ENCODE assay signal across 1 cellular context in genomic region chr17:2710804-2711607, GRCh38.
TF ChIP-seq lines count a peak whose summit lies in the region.

No MANE protein-coding gene starts in this region.

TF ChIP-seq in K562, 482 proteins besides CTCF, POLR2A, EP300 and RAD21 (continued from another document):
- TF ChIP-seq, protein P1, sequence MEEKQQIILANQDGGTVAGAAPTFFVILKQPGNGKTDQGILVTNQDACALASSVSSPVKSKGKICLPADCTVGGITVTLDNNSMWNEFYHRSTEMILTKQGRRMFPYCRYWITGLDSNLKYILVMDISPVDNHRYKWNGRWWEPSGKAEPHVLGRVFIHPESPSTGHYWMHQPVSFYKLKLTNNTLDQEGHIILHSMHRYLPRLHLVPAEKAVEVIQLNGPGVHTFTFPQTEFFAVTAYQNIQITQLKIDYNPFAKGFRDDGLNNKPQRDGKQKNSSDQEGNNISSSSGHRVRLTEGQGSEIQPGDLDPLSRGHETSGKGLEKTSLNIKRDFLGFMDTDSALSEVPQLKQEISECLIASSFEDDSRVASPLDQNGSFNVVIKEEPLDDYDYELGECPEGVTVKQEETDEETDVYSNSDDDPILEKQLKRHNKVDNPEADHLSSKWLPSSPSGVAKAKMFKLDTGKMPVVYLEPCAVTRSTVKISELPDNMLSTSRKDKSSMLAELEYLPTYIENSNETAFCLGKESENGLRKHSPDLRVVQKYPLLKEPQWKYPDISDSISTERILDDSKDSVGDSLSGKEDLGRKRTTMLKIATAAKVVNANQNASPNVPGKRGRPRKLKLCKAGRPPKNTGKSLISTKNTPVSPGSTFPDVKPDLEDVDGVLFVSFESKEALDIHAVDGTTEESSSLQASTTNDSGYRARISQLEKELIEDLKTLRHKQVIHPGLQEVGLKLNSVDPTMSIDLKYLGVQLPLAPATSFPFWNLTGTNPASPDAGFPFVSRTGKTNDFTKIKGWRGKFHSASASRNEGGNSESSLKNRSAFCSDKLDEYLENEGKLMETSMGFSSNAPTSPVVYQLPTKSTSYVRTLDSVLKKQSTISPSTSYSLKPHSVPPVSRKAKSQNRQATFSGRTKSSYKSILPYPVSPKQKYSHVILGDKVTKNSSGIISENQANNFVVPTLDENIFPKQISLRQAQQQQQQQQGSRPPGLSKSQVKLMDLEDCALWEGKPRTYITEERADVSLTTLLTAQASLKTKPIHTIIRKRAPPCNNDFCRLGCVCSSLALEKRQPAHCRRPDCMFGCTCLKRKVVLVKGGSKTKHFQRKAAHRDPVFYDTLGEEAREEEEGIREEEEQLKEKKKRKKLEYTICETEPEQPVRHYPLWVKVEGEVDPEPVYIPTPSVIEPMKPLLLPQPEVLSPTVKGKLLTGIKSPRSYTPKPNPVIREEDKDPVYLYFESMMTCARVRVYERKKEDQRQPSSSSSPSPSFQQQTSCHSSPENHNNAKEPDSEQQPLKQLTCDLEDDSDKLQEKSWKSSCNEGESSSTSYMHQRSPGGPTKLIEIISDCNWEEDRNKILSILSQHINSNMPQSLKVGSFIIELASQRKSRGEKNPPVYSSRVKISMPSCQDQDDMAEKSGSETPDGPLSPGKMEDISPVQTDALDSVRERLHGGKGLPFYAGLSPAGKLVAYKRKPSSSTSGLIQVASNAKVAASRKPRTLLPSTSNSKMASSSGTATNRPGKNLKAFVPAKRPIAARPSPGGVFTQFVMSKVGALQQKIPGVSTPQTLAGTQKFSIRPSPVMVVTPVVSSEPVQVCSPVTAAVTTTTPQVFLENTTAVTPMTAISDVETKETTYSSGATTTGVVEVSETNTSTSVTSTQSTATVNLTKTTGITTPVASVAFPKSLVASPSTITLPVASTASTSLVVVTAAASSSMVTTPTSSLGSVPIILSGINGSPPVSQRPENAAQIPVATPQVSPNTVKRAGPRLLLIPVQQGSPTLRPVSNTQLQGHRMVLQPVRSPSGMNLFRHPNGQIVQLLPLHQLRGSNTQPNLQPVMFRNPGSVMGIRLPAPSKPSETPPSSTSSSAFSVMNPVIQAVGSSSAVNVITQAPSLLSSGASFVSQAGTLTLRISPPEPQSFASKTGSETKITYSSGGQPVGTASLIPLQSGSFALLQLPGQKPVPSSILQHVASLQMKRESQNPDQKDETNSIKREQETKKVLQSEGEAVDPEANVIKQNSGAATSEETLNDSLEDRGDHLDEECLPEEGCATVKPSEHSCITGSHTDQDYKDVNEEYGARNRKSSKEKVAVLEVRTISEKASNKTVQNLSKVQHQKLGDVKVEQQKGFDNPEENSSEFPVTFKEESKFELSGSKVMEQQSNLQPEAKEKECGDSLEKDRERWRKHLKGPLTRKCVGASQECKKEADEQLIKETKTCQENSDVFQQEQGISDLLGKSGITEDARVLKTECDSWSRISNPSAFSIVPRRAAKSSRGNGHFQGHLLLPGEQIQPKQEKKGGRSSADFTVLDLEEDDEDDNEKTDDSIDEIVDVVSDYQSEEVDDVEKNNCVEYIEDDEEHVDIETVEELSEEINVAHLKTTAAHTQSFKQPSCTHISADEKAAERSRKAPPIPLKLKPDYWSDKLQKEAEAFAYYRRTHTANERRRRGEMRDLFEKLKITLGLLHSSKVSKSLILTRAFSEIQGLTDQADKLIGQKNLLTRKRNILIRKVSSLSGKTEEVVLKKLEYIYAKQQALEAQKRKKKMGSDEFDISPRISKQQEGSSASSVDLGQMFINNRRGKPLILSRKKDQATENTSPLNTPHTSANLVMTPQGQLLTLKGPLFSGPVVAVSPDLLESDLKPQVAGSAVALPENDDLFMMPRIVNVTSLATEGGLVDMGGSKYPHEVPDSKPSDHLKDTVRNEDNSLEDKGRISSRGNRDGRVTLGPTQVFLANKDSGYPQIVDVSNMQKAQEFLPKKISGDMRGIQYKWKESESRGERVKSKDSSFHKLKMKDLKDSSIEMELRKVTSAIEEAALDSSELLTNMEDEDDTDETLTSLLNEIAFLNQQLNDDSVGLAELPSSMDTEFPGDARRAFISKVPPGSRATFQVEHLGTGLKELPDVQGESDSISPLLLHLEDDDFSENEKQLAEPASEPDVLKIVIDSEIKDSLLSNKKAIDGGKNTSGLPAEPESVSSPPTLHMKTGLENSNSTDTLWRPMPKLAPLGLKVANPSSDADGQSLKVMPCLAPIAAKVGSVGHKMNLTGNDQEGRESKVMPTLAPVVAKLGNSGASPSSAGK (IDR thresholded peaks at IDR 0.05) = peak; percentile 66
- TF ChIP-seq SAFB (IDR thresholded peaks at IDR 0.05; ENCODE audit: borderline replicate concordance, low read depth, low read length) (0 out of 2 replicates have a peak, but pooled peaks have one; percentile 4), EP400 (IDR thresholded peaks at IDR 0.05) (0 out of 2 replicates have a peak, but pooled peaks have one; percentile 27), TFE3 (CRISPR knock-in tag; IDR thresholded peaks at IDR 0.05) (no peak), HNRNPH1 (optimal IDR thresholded peaks at IDR 0.05; ENCODE audit: low read depth, low read length) (no peak), SAP30 (IDR thresholded peaks at IDR 0.05; ENCODE audit: borderline replicate concordance, insufficient read depth, low read depth, low read length, poor library complexity, severe bottlenecking) (peak; percentile 29), CBFA2T3 (IDR thresholded peaks at IDR 0.05) (no peak), MED1 (CRISPR knock-in tag; IDR thresholded peaks at IDR 0.05; ENCODE audit: borderline replicate concordance) (0 out of 2 replicates have a peak, but pooled peaks have one; percentile 40), ZKSCAN8 (CRISPR knock-in tag; IDR thresholded peaks at IDR 0.05) (no peak), PRDM10 (IDR thresholded peaks at IDR 0.05; ENCODE audit: partially characterized antibody) (peak; percentile 36), RB1 (IDR thresholded peaks at IDR 0.05; ENCODE audit: low read depth) (0 out of 2 replicates have a peak, but pooled peaks have one; percentile 7), ZNF232 (CRISPR knock-in tag; IDR thresholded peaks at IDR 0.05) (0 out of 2 replicates have a peak, but pooled peaks have one; percentile 52), FOXK1 (CRISPR knock-in tag; IDR thresholded peaks at IDR 0.05; ENCODE audit: borderline replicate concordance) (0 out of 2 replicates have a peak, but pooled peaks have one; percentile 9), ZNF140 (CRISPR knock-in tag; IDR thresholded peaks at IDR 0.05) (no peak), KAT7 (CRISPR knock-in tag; IDR thresholded peaks at IDR 0.05; ENCODE audit: borderline replicate concordance) (0 out of 2 replicates have a peak, but pooled peaks have one; percentile 72), NEUROD1 (IDR thresholded peaks at IDR 0.05; ENCODE audit: borderline replicate concordance, low read depth, low read length, partially characterized antibody) (no peak), SIN3A (IDR thresholded peaks at IDR 0.05; ENCODE audit: borderline replicate concordance in 2 of 2, control insufficient read depth in 1 of 2, low read depth in 2 of 2, low read length in 2 of 2) (peak; percentile 12 to 32; a peak in 1 of 4 replicates), SPI1 (IDR thresholded peaks at IDR 0.05; ENCODE audit: borderline replicate concordance, low read depth, low read length) (no peak), ZNF583 (CRISPR knock-in tag; IDR thresholded peaks at IDR 0.05) (no peak)
- TF ChIP-seq, protein P2, sequence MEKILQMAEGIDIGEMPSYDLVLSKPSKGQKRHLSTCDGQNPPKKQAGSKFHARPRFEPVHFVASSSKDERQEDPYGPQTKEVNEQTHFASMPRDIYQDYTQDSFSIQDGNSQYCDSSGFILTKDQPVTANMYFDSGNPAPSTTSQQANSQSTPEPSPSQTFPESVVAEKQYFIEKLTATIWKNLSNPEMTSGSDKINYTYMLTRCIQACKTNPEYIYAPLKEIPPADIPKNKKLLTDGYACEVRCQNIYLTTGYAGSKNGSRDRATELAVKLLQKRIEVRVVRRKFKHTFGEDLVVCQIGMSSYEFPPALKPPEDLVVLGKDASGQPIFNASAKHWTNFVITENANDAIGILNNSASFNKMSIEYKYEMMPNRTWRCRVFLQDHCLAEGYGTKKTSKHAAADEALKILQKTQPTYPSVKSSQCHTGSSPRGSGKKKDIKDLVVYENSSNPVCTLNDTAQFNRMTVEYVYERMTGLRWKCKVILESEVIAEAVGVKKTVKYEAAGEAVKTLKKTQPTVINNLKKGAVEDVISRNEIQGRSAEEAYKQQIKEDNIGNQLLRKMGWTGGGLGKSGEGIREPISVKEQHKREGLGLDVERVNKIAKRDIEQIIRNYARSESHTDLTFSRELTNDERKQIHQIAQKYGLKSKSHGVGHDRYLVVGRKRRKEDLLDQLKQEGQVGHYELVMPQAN (IDR thresholded peaks at IDR 0.05; ENCODE audit: borderline replicate concordance) = 0 out of 2 replicates have a peak, but pooled peaks have one; percentile 21
- TF ChIP-seq, protein P3, sequence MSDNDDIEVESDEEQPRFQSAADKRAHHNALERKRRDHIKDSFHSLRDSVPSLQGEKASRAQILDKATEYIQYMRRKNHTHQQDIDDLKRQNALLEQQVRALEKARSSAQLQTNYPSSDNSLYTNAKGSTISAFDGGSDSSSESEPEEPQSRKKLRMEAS (CRISPR knock-in tag; IDR thresholded peaks at IDR 0.05) = peak; percentile 89
- TF ChIP-seq, protein P4, sequence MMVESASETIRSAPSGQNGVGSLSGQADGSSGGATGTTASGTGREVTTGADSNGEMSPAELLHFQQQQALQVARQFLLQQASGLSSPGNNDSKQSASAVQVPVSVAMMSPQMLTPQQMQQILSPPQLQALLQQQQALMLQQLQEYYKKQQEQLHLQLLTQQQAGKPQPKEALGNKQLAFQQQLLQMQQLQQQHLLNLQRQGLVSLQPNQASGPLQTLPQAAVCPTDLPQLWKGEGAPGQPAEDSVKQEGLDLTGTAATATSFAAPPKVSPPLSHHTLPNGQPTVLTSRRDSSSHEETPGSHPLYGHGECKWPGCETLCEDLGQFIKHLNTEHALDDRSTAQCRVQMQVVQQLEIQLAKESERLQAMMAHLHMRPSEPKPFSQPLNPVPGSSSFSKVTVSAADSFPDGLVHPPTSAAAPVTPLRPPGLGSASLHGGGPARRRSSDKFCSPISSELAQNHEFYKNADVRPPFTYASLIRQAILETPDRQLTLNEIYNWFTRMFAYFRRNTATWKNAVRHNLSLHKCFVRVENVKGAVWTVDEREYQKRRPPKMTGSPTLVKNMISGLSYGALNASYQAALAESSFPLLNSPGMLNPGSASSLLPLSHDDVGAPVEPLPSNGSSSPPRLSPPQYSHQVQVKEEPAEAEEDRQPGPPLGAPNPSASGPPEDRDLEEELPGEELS (CRISPR knock-in tag; IDR thresholded peaks at IDR 0.05; ENCODE audit: borderline replicate concordance) = 0 out of 2 replicates have a peak, but pooled peaks have one; percentile 36
- TF ChIP-seq, protein P5, sequence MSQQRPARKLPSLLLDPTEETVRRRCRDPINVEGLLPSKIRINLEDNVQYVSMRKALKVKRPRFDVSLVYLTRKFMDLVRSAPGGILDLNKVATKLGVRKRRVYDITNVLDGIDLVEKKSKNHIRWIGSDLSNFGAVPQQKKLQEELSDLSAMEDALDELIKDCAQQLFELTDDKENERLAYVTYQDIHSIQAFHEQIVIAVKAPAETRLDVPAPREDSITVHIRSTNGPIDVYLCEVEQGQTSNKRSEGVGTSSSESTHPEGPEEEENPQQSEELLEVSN (IDR thresholded peaks at IDR 0.05; ENCODE audit: borderline replicate concordance in 1 of 2, extremely low read depth in 1 of 2, insufficient read depth in 1 of 2, insufficient read length in 1 of 2, low read depth in 1 of 2, low read length in 1 of 2, poor library complexity in 1 of 2, severe bottlenecking in 1 of 2) = peak in 1 of 2 experiments; percentile 53
TF ChIP-seq in K562: peak in this region for 20.
